Comparison of ENCODE assay signal across 18 cellular contexts in genomic region chr2:124805060-124805459, GRCh38.
A peak's percentile ranks its signal among the peaks of the same experiment; 100 is the strongest.
DNase-seq lines count a peak whose midpoint lies in the region; ATAC-seq and TF ChIP-seq lines count a peak whose summit lies in the region.
"Had no signal": no experiment of that assay in that cellular context is flagged by ENCODE, and none has a peak within 500 bp of the region (broad histone marks: within the 10 kb centered on the region; RNA-seq: fewer than 3 reads in every experiment).

No MANE protein-coding gene starts in this region.

- H3K27ac ChIP-seq in hepatocyte (peak overlapping the region; percentile 66), SJCRH30 (no peak overlapping the region), OCI-LY7 (ENCODE audit: low read depth, low read length, poor library complexity, severe bottlenecking) (no peak overlapping the region)
- H3K27ac ChIP-seq: ascending aorta, coronary artery, epithelial cell of prostate, lower lobe of right lung, psoas muscle, WERI-Rb-1 had no signal

- H4K20me1 ChIP-seq in hepatocyte (ENCODE audit: insufficient read depth, poor library complexity, severe bottlenecking) (no peaks in the 10 kb centered on the region), OCI-LY7 (ENCODE audit: insufficient read depth, low read length) (no peaks in the 10 kb centered on the region)

- POLR2A ChIA-PET in OCI-LY7 (lab: Charles Lee), result interaction anchor here (1.2 kb wide), 1 partner anchor 10 kb away, joined by 4 read pairs; no protein-coding TSS in a partner anchor

- intact Hi-C loops in left ventricle myocardium superior (cut with micrococcal nuclease), result loop anchor here (10.0 kb wide), 1 partner anchor 780 kb away; the partner anchor contains the start of gene CNTNAP5
- intact Hi-C loops in OCI-LY7 (cut with micrococcal nuclease; ENCODE audit: unreplicated experiment), result no loop called here

- no peak overlapping the region for H3K4me2 ChIP-seq in hepatocyte
- no peak overlapping the region for H3K4me2 ChIP-seq in OCI-LY7 (ENCODE audit: low read length)

- CTCF ChIA-PET in OCI-LY7 (lab: Charles Lee; ENCODE audit: unreplicated experiment), result no interaction called here

- H3K9me2 ChIP-seq in hepatocyte (replicated peaks; ENCODE audit: insufficient read depth) (no peaks in the 10 kb centered on the region), OCI-LY7 (ENCODE audit: insufficient read depth, low read length) (no peaks in the 10 kb centered on the region)

- WGBS in hepatocyte (ENCODE audit: low lambda C conversion rate, missing lambda C conversion rate), result 83% methylated on average over 3 of the region's 3 CpGs

- TF ChIP-seq CTCF in hepatocyte (IDR thresholded peaks at IDR 0.05; ENCODE audit: poor library complexity) (no peak), OCI-LY7 (conservative IDR thresholded peaks at IDR 0.05; ENCODE audit: low read length) (no peak)

- no peaks in the 10 kb centered on the region for H3K36me3 ChIP-seq in hepatocyte (replicated peaks; ENCODE audit: insufficient read depth, low read depth)
- no peaks in the 10 kb centered on the region for H3K36me3 ChIP-seq in SJCRH30
- no peaks in the 10 kb centered on the region for H3K36me3 ChIP-seq in OCI-LY7 (ENCODE audit: insufficient read depth, low read length)
- H3K36me3 ChIP-seq: ascending aorta, lower lobe of right lung, WERI-Rb-1 had no signal

- H3K9me3 ChIP-seq in hepatocyte (ENCODE audit: low read depth), result no peaks in the 10 kb centered on the region
- no peaks in the 10 kb centered on the region for H3K9me3 ChIP-seq in SJCRH30 (replicated peaks)
- no peaks in the 10 kb centered on the region for H3K9me3 ChIP-seq in OCI-LY7 (ENCODE audit: low read length)
- H3K9me3 ChIP-seq: ascending aorta, lower lobe of right lung, psoas muscle had no signal

- BruUV-seq in OCI-LY7 (replicated peaks; lab: Mats Ljungman, UMichigan), result no TSS peak

- H2AFZ ChIP-seq in hepatocyte (no peak overlapping the region), OCI-LY7 (ENCODE audit: low read length) (no peak overlapping the region)

- H3K4me1 ChIP-seq in hepatocyte (ENCODE audit: insufficient read depth) (peaks cover 4% of the 10 kb centered on the region), SJCRH30 (no peaks in the 10 kb centered on the region), OCI-LY7 (ENCODE audit: insufficient read depth, low read length, poor library complexity, severe bottlenecking) (no peaks in the 10 kb centered on the region)
- H3K4me1 ChIP-seq: ascending aorta, lower lobe of right lung, psoas muscle had no signal

- H3K79me2 ChIP-seq in hepatocyte, result no peaks in the 10 kb centered on the region
- no peaks in the 10 kb centered on the region for H3K79me2 ChIP-seq in OCI-LY7 (ENCODE audit: insufficient read depth, low read depth, low read length)

- H3K4me3 ChIP-seq in hepatocyte (no peak overlapping the region), SJCRH30 (no peak overlapping the region), OCI-LY7 (ENCODE audit: low read depth, low read length, poor library complexity, severe bottlenecking) (no peak overlapping the region)
- H3K4me3 ChIP-seq: ascending aorta, coronary artery, lower lobe of right lung, psoas muscle had no signal

- H3K27me3 ChIP-seq in hepatocyte (no peaks in the 10 kb centered on the region), SJCRH30 (no peaks in the 10 kb centered on the region)
- H3K27me3 ChIP-seq: ascending aorta had no signal

- peak; percentile 81 for ATAC-seq in GM18502 (IDR thresholded peaks at IDR 0.05; ENCODE audit: poor library complexity, unreplicated experiment)
- ATAC-seq in GM19467 (IDR thresholded peaks at IDR 0.05; ENCODE audit: unreplicated experiment), result peak; percentile 63
- ATAC-seq in HG03095 (IDR thresholded peaks at IDR 0.05; ENCODE audit: unreplicated experiment), result peak; percentile 65
- ATAC-seq in left ventricle myocardium superior, result no peak
- ATAC-seq: HCT116; lower lobe of right lung; natural killer cell treated with Interleukin-12 subunit alpha and Interleukin-12 subunit beta and Interleukin-15 and Interleukin-18, amount 100 ng/mL, for 72 hours; psoas muscle had no signal

- DNase-seq in hepatocyte (ENCODE audit: low spot score), result no peak
- DNase-seq in SJCRH30, result no peak
- no peak for DNase-seq in MV-4-11 (lab: John Stamatoyannopoulos, UW)
- DNase-seq in left ventricle myocardium superior, result no peak
- DNase-seq in OCI-LY7 (ENCODE audit: low spot score), result no peak
- DNase-seq: lower lobe of right lung; psoas muscle; stimulated activated naive CD4-positive, alpha-beta T cell treated with Interleukin-2 at 50 U/mL for 16 hours; T-helper 1 cell had no signal
